ENCODE assay signal across 29 cellular contexts in the genomic region with DNA sequence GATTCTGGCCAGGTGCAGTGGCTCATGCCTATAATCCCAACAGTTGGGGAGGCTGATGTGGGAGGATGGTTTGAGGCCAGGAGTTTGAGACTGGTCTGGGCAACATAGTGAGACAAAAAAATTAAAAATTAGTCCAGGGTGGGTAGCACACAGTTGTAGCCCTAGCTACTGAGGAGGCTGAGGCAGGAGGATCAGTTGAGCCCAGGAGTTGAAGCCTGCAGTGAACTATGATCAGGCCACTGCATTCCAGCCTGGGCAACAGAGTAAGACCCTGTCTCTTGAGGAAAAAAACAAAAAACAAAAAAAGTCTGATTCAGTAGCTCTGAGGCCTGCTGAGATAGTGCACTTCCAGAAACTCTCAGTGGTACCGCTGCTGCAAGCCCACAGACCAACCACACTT. TPM values are rescaled to one million over a fixed set of nuclear protein-coding genes. Genes with fewer than 3 reads are reported as not detected.
DNase-seq lines count a peak whose midpoint lies in the region; ATAC-seq, FAIRE-seq and TF ChIP-seq lines count a peak whose summit lies in the region.
"Had no signal": no experiment of that assay in that cellular context is flagged by ENCODE, and none has a peak within 500 bp of the region (broad histone marks: within the 10 kb centered on the region; RNA-seq: fewer than 3 reads in every experiment).

No MANE protein-coding gene starts in this region.

- H3K36me3 ChIP-seq in small intestine (ENCODE audit: control insufficient read depth in 2 of 2, insufficient read depth in 2 of 2, low read length in 2 of 2): no peaks in the 10 kb centered on the region
- no peaks in the 10 kb centered on the region for H3K36me3 ChIP-seq in suprapubic skin

- POLR2A ChIA-PET in CD4-positive, alpha-beta T cell (lab: Charles Lee): interaction anchor here (2.1 kb wide), 1 partner anchor 50 kb away, joined by 6 read pairs; the partner anchor contains the start of gene DGUOK
- POLR2A ChIA-PET in activated CD8-positive, alpha-beta T cell treated with anti-CD3 and anti-CD28 coated beads, Interleukin-2, amount 10 ng/mL, durations not matched to agents 7 days and 5 days (lab: Charles Lee): interaction anchor here (0.8 kb wide), 1 partner anchor 13 kb away, joined by 3 read pairs; no protein-coding TSS in a partner anchor

- no peaks in the 10 kb centered on the region for H3K9me3 Mint-ChIP-seq in activated T-cell treated with anti-CD3 and anti-CD28 coated beads, Interleukin-2, amount 50 U/mL, for 24 hours
- no peaks in the 10 kb centered on the region for H3K9me3 Mint-ChIP-seq in activated T-cell treated with anti-CD3 and anti-CD28 coated beads, Interleukin-2, amount 50 U/mL, for 4 hours
- H3K9me3 Mint-ChIP-seq in CD4-positive, alpha-beta T cell: no peaks in the 10 kb centered on the region
- no peaks in the 10 kb centered on the region for H3K9me3 Mint-ChIP-seq in activated CD8-positive, alpha-beta T cell treated with anti-CD3 and anti-CD28 coated beads, Interleukin-2, amount 10 ng/mL, durations not matched to agents 7 days and 5 days (ENCODE audit: insufficient read depth)
- H3K9me3 Mint-ChIP-seq in stimulated activated naive B cell treated with anti-CD40 and anti-IgM and Interleukin-4, amounts not matched to agents 10 μg/mL and 1 μg/mL and 100 μg/mL, for 72 hours: no peaks in the 10 kb centered on the region
- H3K9me3 Mint-ChIP-seq: CD8-positive, alpha-beta memory T cell had no signal

- H3K27me3 Mint-ChIP-seq in activated T-cell treated with anti-CD3 and anti-CD28 coated beads, Interleukin-2, amount 50 U/mL, for 24 hours: no peaks in the 10 kb centered on the region
- no peaks in the 10 kb centered on the region for H3K27me3 Mint-ChIP-seq in activated T-cell treated with anti-CD3 and anti-CD28 coated beads, Interleukin-2, amount 50 U/mL, for 4 hours (ENCODE audit: low read depth)
- no peaks in the 10 kb centered on the region for H3K27me3 Mint-ChIP-seq in CD4-positive, alpha-beta T cell
- H3K27me3 Mint-ChIP-seq in activated CD8-positive, alpha-beta T cell treated with anti-CD3 and anti-CD28 coated beads, Interleukin-2, amount 10 ng/mL, durations not matched to agents 7 days and 5 days (ENCODE audit: low read depth): no peaks in the 10 kb centered on the region
- peaks cover 7 to 8% of the 10 kb centered on the region in 2 donors for H3K27me3 Mint-ChIP-seq in stimulated activated naive B cell treated with anti-CD40 and anti-IgM and Interleukin-4, amounts not matched to agents 10 μg/mL and 1 μg/mL and 100 μg/mL, for 72 hours
- H3K27me3 Mint-ChIP-seq: CD8-positive, alpha-beta memory T cell had no signal

- no peak for ATAC-seq in activated T-cell treated with anti-CD3 and anti-CD28 coated beads, Interleukin-2, amount 50 U/mL, for 4 hours
- ATAC-seq in CD4-positive, alpha-beta T cell (ENCODE audit: poor library complexity): no peak
- ATAC-seq in activated CD8-positive, alpha-beta T cell treated with anti-CD3 and anti-CD28 coated beads, Interleukin-2, amount 10 ng/mL, durations not matched to agents 7 days and 5 days: no peak
- ATAC-seq in stimulated activated naive B cell treated with anti-CD40 and anti-IgM and Interleukin-4, amounts not matched to agents 10 μg/mL and 1 μg/mL and 100 μg/mL, for 72 hours (replicated peaks): no peak
- ATAC-seq: GM12878, HCT116 had no signal

- H3K27ac ChIP-seq in CD4-positive, alpha-beta T cell (ENCODE audit: low read depth, low read length): no peak overlapping the region
- no peak overlapping the region for H3K27ac ChIP-seq in small intestine (ENCODE audit: low read depth in 1 of 2, low read length in 1 of 2)
- no peak overlapping the region for H3K27ac ChIP-seq in suprapubic skin
- H3K27ac ChIP-seq: HL-60, SK-N-MC had no signal

- no peak for DNase-seq in activated T-cell treated with anti-CD3 and anti-CD28 coated beads, Interleukin-2, amount 50 U/mL, for 24 hours
- no peak for DNase-seq in activated T-cell treated with anti-CD3 and anti-CD28 coated beads, Interleukin-2, amount 50 U/mL, for 4 hours
- no peak for DNase-seq in CD4-positive, alpha-beta T cell
- no peak for DNase-seq in activated CD8-positive, alpha-beta T cell treated with anti-CD3 and anti-CD28 coated beads, Interleukin-2, amount 10 ng/mL, durations not matched to agents 7 days and 5 days
- DNase-seq in stimulated activated naive B cell treated with anti-CD40 and anti-IgM and Interleukin-4, amounts not matched to agents 10 μg/mL and 1 μg/mL and 100 μg/mL, for 72 hours: no peak
- DNase-seq in small intestine (no peak), NCI-H524 treated with DMSO at 0.1 percent for 48 hours (lab: John Stamatoyannopoulos, UW) (no peak), suprapubic skin (ENCODE audit: low spot score in 2 of 2) (no peak)
- DNase-seq: C1 segment of cervical spinal cord; CD8-positive, alpha-beta memory T cell; DMS 273 treated with DMSO at 0.1 percent for 48 hours; DMS79; EL; GDM1; Karpas-422; NCI-H1092 treated with DMSO at 0.1 percent for 48 hours; NCI-H1436; NCI-H187; NCI-H2081 treated with DMSO at 0.1 percent for 48 hours; NCI-H2171; NCI-H226; NCI-H510A; NCI-H774; SIG-M5 had no signal

- H3K27me3 ChIP-seq in CD4-positive, alpha-beta T cell (ENCODE audit: control insufficient read depth, insufficient read depth, low read length): no peaks in the 10 kb centered on the region
- no peaks in the 10 kb centered on the region for H3K27me3 ChIP-seq in small intestine (ENCODE audit: control insufficient read depth in 2 of 2, insufficient read depth in 2 of 2, low read length in 2 of 2)
- no peaks in the 10 kb centered on the region for H3K27me3 ChIP-seq in suprapubic skin

- CTCF ChIA-PET in CD4-positive, alpha-beta T cell (lab: Charles Lee): no interaction called here
- CTCF ChIA-PET in activated CD8-positive, alpha-beta T cell treated with anti-CD3 and anti-CD28 coated beads, Interleukin-2, amount 10 ng/mL, durations not matched to agents 7 days and 5 days (lab: Charles Lee): interaction anchor here (1.2 to 1.8 kb wide), 2 partner anchors 56 to 171 kb away, joined by 3 to 5 read pairs; partner anchors contain the start of gene BOLA3

- peak overlapping the region; percentile 63 for H3K27ac Mint-ChIP-seq in activated T-cell treated with anti-CD3 and anti-CD28 coated beads, Interleukin-2, amount 50 U/mL, for 24 hours
- H3K27ac Mint-ChIP-seq in CD4-positive, alpha-beta T cell: peak overlapping the region; percentile 65
- peak overlapping the region; percentile 37 for H3K27ac Mint-ChIP-seq in activated CD8-positive, alpha-beta T cell treated with anti-CD3 and anti-CD28 coated beads, Interleukin-2, amount 10 ng/mL, durations not matched to agents 7 days and 5 days
- H3K27ac Mint-ChIP-seq in stimulated activated naive B cell treated with anti-CD40 and anti-IgM and Interleukin-4, amounts not matched to agents 10 μg/mL and 1 μg/mL and 100 μg/mL, for 72 hours: peak overlapping the region; percentile 39

- 92 to 100% (median 93%) methylated on average over 1 of the region's 1 CpG for WGBS in small intestine, 3 donors
- WGBS in suprapubic skin: 95% methylated on average over 1 of the region's 1 CpG

- H3K4me1 ChIP-seq in small intestine (ENCODE audit: control insufficient read depth in 2 of 2, insufficient read depth in 1 of 2, low read depth in 1 of 2, low read length in 1 of 2): peaks cover 0 to 3% of the 10 kb centered on the region in 2 donors
- peaks cover 39% of the 10 kb centered on the region for H3K4me1 ChIP-seq in suprapubic skin

- H3K4me3 Mint-ChIP-seq in activated T-cell treated with anti-CD3 and anti-CD28 coated beads, Interleukin-2, amount 50 U/mL, for 24 hours: no peak overlapping the region
- H3K4me3 Mint-ChIP-seq in activated T-cell treated with anti-CD3 and anti-CD28 coated beads, Interleukin-2, amount 50 U/mL, for 4 hours: no peak overlapping the region
- peak overlapping the region; percentile 21 for H3K4me3 Mint-ChIP-seq in CD4-positive, alpha-beta T cell
- H3K4me3 Mint-ChIP-seq in activated CD8-positive, alpha-beta T cell treated with anti-CD3 and anti-CD28 coated beads, Interleukin-2, amount 10 ng/mL, durations not matched to agents 7 days and 5 days: no peak overlapping the region
- no peak overlapping the region for H3K4me3 Mint-ChIP-seq in stimulated activated naive B cell treated with anti-CD40 and anti-IgM and Interleukin-4, amounts not matched to agents 10 μg/mL and 1 μg/mL and 100 μg/mL, for 72 hours

- no peak for TF ChIP-seq CTCF in CD4-positive, alpha-beta T cell (IDR thresholded peaks at IDR 0.05)
- no peak for TF ChIP-seq CTCF in suprapubic skin (IDR thresholded peaks at IDR 0.05)

- intact Hi-C loops in CD4-positive, alpha-beta T cell (cut with DNase I, micrococcal nuclease): no loop called here

- no peak for FAIRE-seq in small intestine (lab: Jason Lieb, UNC)
- FAIRE-seq: GM12878, RCC 7860 had no signal

- TF ChIP-seq POLR2A in suprapubic skin (IDR thresholded peaks at IDR 0.05): no peak

- H3K4me3 ChIP-seq in small intestine (ENCODE audit: low read depth in 1 of 2, low read length in 2 of 2): no peak overlapping the region
- no peak overlapping the region for H3K4me3 ChIP-seq in suprapubic skin
- H3K4me3 ChIP-seq: GM12878, SK-N-MC had no signal

- no peaks in the 10 kb centered on the region for H3K9me3 ChIP-seq in CD4-positive, alpha-beta T cell (ENCODE audit: control insufficient read depth, low read length)
- H3K9me3 ChIP-seq in small intestine (ENCODE audit: control insufficient read depth, low read depth): no peaks in the 10 kb centered on the region
- no peaks in the 10 kb centered on the region for H3K9me3 ChIP-seq in suprapubic skin

- H3K4me1 Mint-ChIP-seq in activated T-cell treated with anti-CD3 and anti-CD28 coated beads, Interleukin-2, amount 50 U/mL, for 24 hours (ENCODE audit: low read depth): peaks cover 80% of the 10 kb centered on the region
- H3K4me1 Mint-ChIP-seq in activated T-cell treated with anti-CD3 and anti-CD28 coated beads, Interleukin-2, amount 50 U/mL, for 4 hours (ENCODE audit: low read depth): peaks cover 70% of the 10 kb centered on the region
- peaks cover 80% of the 10 kb centered on the region for H3K4me1 Mint-ChIP-seq in CD4-positive, alpha-beta T cell (ENCODE audit: low read depth)
- H3K4me1 Mint-ChIP-seq in activated CD8-positive, alpha-beta T cell treated with anti-CD3 and anti-CD28 coated beads, Interleukin-2, amount 10 ng/mL, durations not matched to agents 7 days and 5 days (ENCODE audit: low read depth): peaks cover 84% of the 10 kb centered on the region
- H3K4me1 Mint-ChIP-seq in stimulated activated naive B cell treated with anti-CD40 and anti-IgM and Interleukin-4, amounts not matched to agents 10 μg/mL and 1 μg/mL and 100 μg/mL, for 72 hours: peaks cover 39 to 62% of the 10 kb centered on the region in 2 donors

- no peaks in the 10 kb centered on the region for H3K36me3 Mint-ChIP-seq in activated T-cell treated with anti-CD3 and anti-CD28 coated beads, Interleukin-2, amount 50 U/mL, for 24 hours (ENCODE audit: low read depth)
- no peaks in the 10 kb centered on the region for H3K36me3 Mint-ChIP-seq in activated T-cell treated with anti-CD3 and anti-CD28 coated beads, Interleukin-2, amount 50 U/mL, for 4 hours (ENCODE audit: insufficient read depth)
- no peaks in the 10 kb centered on the region for H3K36me3 Mint-ChIP-seq in CD4-positive, alpha-beta T cell (ENCODE audit: low read depth)
- no peaks in the 10 kb centered on the region for H3K36me3 Mint-ChIP-seq in activated CD8-positive, alpha-beta T cell treated with anti-CD3 and anti-CD28 coated beads, Interleukin-2, amount 10 ng/mL, durations not matched to agents 7 days and 5 days (ENCODE audit: low read depth)
- H3K36me3 Mint-ChIP-seq in stimulated activated naive B cell treated with anti-CD40 and anti-IgM and Interleukin-4, amounts not matched to agents 10 μg/mL and 1 μg/mL and 100 μg/mL, for 72 hours: no peaks in the 10 kb centered on the region
- H3K36me3 Mint-ChIP-seq: CD8-positive, alpha-beta memory T cell had no signal

- TF ChIP-seq EP300 in suprapubic skin (IDR thresholded peaks at IDR 0.05): no peak

RNA-seq across cellular contexts. Expression of gene TET3, which starts 7.9 kb away (rescaled TPM):
- total RNA-seq in activated T-cell treated with anti-CD3 and anti-CD28 coated beads, Interleukin-2, amount 50 U/mL, for 4 hours: 10 to 100 TPM; 30.8 to 34.0 (median 31.7) TPM
- total RNA-seq in CD4-positive, alpha-beta T cell: 10 to 100 TPM; 22.2 to 24.1 TPM
- total RNA-seq in activated CD8-positive, alpha-beta T cell treated with anti-CD3 and anti-CD28 coated beads, Interleukin-2, amount 10 ng/mL, durations not matched to agents 7 days and 5 days: 10 to 100 TPM; 20.4 to 20.9 TPM
- 1 to 10 TPM; 2.7 to 6.8 (median 5.6) TPM for polyA plus RNA-seq in small intestine
- 10 to 100 TPM; 53.6 to 75.3 (median 58.4) TPM for total RNA-seq in suprapubic skin

RNA-seq across cellular contexts. Expression of gene DGUOK, which starts 50.1 kb away (rescaled TPM):
- total RNA-seq in activated T-cell treated with anti-CD3 and anti-CD28 coated beads, Interleukin-2, amount 50 U/mL, for 4 hours: 10 to 100 TPM; 69.5 to 76.0 (median 74.2) TPM
- 10 to 100 TPM; 30.5 to 32.0 TPM for total RNA-seq in CD4-positive, alpha-beta T cell
- 10 to 100 TPM; 71.5 to 72.1 TPM for total RNA-seq in activated CD8-positive, alpha-beta T cell treated with anti-CD3 and anti-CD28 coated beads, Interleukin-2, amount 10 ng/mL, durations not matched to agents 7 days and 5 days
- polyA plus RNA-seq in small intestine: 100 to 1,000 TPM in 1 of 3 donors, 10 to 100 TPM in 2; 83.8 to 107 (median 88.9) TPM
- 10 to 100 TPM; 26.2 to 74.9 (median 48.1) TPM for total RNA-seq in suprapubic skin
